In genomic region chr5:80565330-80565729, GRCh38 we compare ENCODE assay signal across 17 cellular contexts. TPM values are rescaled to one million over a fixed set of nuclear protein-coding genes. Genes with fewer than 3 reads are reported as not detected.
"Had no signal": no experiment of that assay in that cellular context is flagged by ENCODE, and none has a peak within 500 bp of the region (broad histone marks: within the 10 kb centered on the region; RNA-seq: fewer than 3 reads in every experiment).

No MANE protein-coding gene starts in this region.

- H3K36me3 Mint-ChIP-seq: activated naive CD4-positive, alpha-beta T cell treated with anti-CD3 and anti-CD28 coated beads, Interleukin-2, amount 50 U/mL, for 24 hours; neural progenitor cell had no signal

- DNase-seq: activated CD4-positive, CD25-positive, alpha-beta regulatory T cell; body of pancreas; endodermal cell; esophagus squamous epithelium; foreskin fibroblast; heart right ventricle; islet precursor cell; ovary; stimulated activated CD4-positive, alpha-beta T cell treated with anti-CD3 and anti-CD28 coated beads, Interleukin-15, amount 100 ng/mL, for 24 hours; stimulated activated CD4-positive, alpha-beta T cell treated with anti-CD3 and anti-CD28 coated beads, Interleukin-4, amount 100 ng/mL, for 24 hours had no signal

- H3K4me1 ChIP-seq: neural progenitor cell had no signal

- H3K27me3 ChIP-seq: ovary had no signal

- H3K27ac ChIP-seq: body of pancreas, esophagus squamous epithelium, heart right ventricle, neural progenitor cell, ovary had no signal

- H3K9me3 ChIP-seq: body of pancreas, esophagus squamous epithelium, heart right ventricle, ovary had no signal

- H3K9ac ChIP-seq: neural progenitor cell had no signal

- H3K27ac Mint-ChIP-seq: activated naive CD4-positive, alpha-beta T cell treated with anti-CD3 and anti-CD28 coated beads, Interleukin-2, amount 50 U/mL, for 24 hours; endodermal cell; neural progenitor cell; stimulated activated naive CD8-positive, alpha-beta T cell treated with anti-CD3 and anti-CD28 coated beads, Interleukin-15, Interleukin-2, amounts not matched to agents 100 ng/mL and 50 ng/mL, for 24 hours had no signal

- H3K4me2 ChIP-seq: neural progenitor cell had no signal

- H3K4me3 ChIP-seq: body of pancreas, esophagus squamous epithelium, heart right ventricle, neural progenitor cell, ovary had no signal

- H3K4me1 Mint-ChIP-seq: activated naive CD4-positive, alpha-beta T cell treated with anti-CD3 and anti-CD28 coated beads, Interleukin-2, amount 50 U/mL, for 24 hours had no signal

- H2AFZ ChIP-seq: neural progenitor cell had no signal

- H3K36me3 ChIP-seq: esophagus squamous epithelium, heart right ventricle, neural progenitor cell, ovary had no signal

- H3K4me3 Mint-ChIP-seq: activated naive CD4-positive, alpha-beta T cell treated with anti-CD3 and anti-CD28 coated beads, Interleukin-2, amount 50 U/mL, for 24 hours; endodermal cell; neural progenitor cell; stimulated activated naive CD8-positive, alpha-beta T cell treated with anti-CD3 and anti-CD28 coated beads, Interleukin-15, Interleukin-2, amounts not matched to agents 100 ng/mL and 50 ng/mL, for 24 hours had no signal

- H3K9me3 Mint-ChIP-seq: activated naive CD4-positive, alpha-beta T cell treated with anti-CD3 and anti-CD28 coated beads, Interleukin-2, amount 50 U/mL, for 24 hours; endodermal cell; neural progenitor cell; stimulated activated naive CD8-positive, alpha-beta T cell treated with anti-CD3 and anti-CD28 coated beads, Interleukin-15, Interleukin-2, amounts not matched to agents 100 ng/mL and 50 ng/mL, for 24 hours had no signal

- ATAC-seq: body of pancreas, heart right ventricle had no signal

RNA-seq across cellular contexts. Expression of gene ANKRD34B, which starts 4.8 kb away (rescaled TPM):
- total RNA-seq: body of pancreas; dermis microvascular lymphatic vessel endothelial cell; esophagus squamous epithelium; lower leg skin; T-helper 2 cell treated with Interferon-gamma antibody and Interleukin-4, amounts not matched to agents 100 ng/mL and 5 ng/mL, for 36 hours; ureter had no signal
